ENCODE assay signal across 14 cellular contexts in genomic region chr3:156678216-156678615, GRCh38. TPM values are rescaled to one million over a fixed set of nuclear protein-coding genes. Genes with fewer than 3 reads are reported as not detected.
A peak's percentile ranks its signal among the peaks of the same experiment; 100 is the strongest.
DNase-seq lines count a peak whose midpoint lies in the region; ATAC-seq and TF ChIP-seq lines count a peak whose summit lies in the region.
"Had no signal": no experiment of that assay in that cellular context is flagged by ENCODE, and none has a peak within 500 bp of the region (broad histone marks: within the 10 kb centered on the region; RNA-seq: fewer than 3 reads in every experiment).

No MANE protein-coding gene starts in this region.

- H2AFZ ChIP-seq in DND-41 (ENCODE audit: low read depth, low read length) (no peak overlapping the region), SU-DHL-6 (ENCODE audit: low read depth, low read length, severe bottlenecking) (no peak overlapping the region), fibroblast of lung (ENCODE audit: low read length) (no peak overlapping the region)

- H3K9me3 ChIP-seq in DND-41 (ENCODE audit: insufficient read depth, low read length, severe bottlenecking) (no peaks in the 10 kb centered on the region), SU-DHL-6 (ENCODE audit: insufficient read depth, low read length) (no peaks in the 10 kb centered on the region), fibroblast of lung (ENCODE audit: control insufficient read depth, insufficient read depth, low read depth, low read length) (no peaks in the 10 kb centered on the region)
- H3K9me3 ChIP-seq: adrenal gland, Caco-2, MG63, mucosa of descending colon had no signal

- H3K4me2 ChIP-seq in DND-41 (ENCODE audit: insufficient read depth, low read length) (peak overlapping the region; percentile 28; the same call in 1 of the 2 replicates), SU-DHL-6 (ENCODE audit: low read depth, low read length, poor library complexity, severe bottlenecking) (peak overlapping the region; percentile 96), fibroblast of lung (ENCODE audit: extremely low read depth, insufficient read depth, low read length) (peak overlapping the region; percentile 0)

- H3K27ac ChIP-seq in DND-41 (ENCODE audit: low read length): no peak overlapping the region
- no peak overlapping the region for H3K27ac ChIP-seq in SU-DHL-6 (ENCODE audit: low read depth, low read length)
- H3K27ac ChIP-seq in fibroblast of lung (ENCODE audit: insufficient read depth, low read length): peak overlapping the region; percentile 0
- H3K27ac ChIP-seq: adrenal gland had no signal

- H4K20me1 ChIP-seq in DND-41 (ENCODE audit: insufficient read depth, low read length): peaks cover 33% of the 10 kb centered on the region
- H4K20me1 ChIP-seq in SU-DHL-6 (ENCODE audit: low read depth, low read length): peaks cover 76% of the 10 kb centered on the region
- H4K20me1 ChIP-seq in fibroblast of lung (ENCODE audit: control insufficient read depth, extremely low read depth, insufficient read depth, low read length): no peaks in the 10 kb centered on the region

- CTCF ChIA-PET in AG04449 (lab: Yijun Ruan, JAX): interaction anchor here (1.2 to 6.4 kb wide), 5 partner anchors 11 to 459 kb away, joined by 3 to 59 read pairs (median 16); no protein-coding TSS in a partner anchor

- POLR2A ChIA-PET in AG04449 (lab: Yijun Ruan, JAX): interaction anchor here (1.0 kb wide), 3 partner anchors 73 to 127 kb away, joined by 3 read pairs; partner anchors contain the start of gene SSR3

- H3K4me3 ChIP-seq in AG04449 (ENCODE audit: low read depth, low read length) (peak overlapping the region; percentile 6), DND-41 (ENCODE audit: low read depth in 1 of 2, low read length in 2 of 2) (no peak overlapping the region), SU-DHL-6 (ENCODE audit: insufficient read depth, low read length, poor library complexity, severe bottlenecking) (no peak overlapping the region), fibroblast of lung (replicated peaks in 1 of 4; ENCODE audit: control extremely low read depth in 1 of 4, insufficient read depth in 1 of 4, low read depth in 3 of 4, low read length in 4 of 4) (no peak overlapping the region)
- H3K4me3 ChIP-seq: mucosa of descending colon had no signal

- no peak for TF ChIP-seq CTCF in AG04449 (IDR thresholded peaks at IDR 0.05; ENCODE audit: insufficient read depth, low read length, missing control alignments)
- no peak for TF ChIP-seq CTCF in DND-41 (IDR thresholded peaks at IDR 0.05; ENCODE audit: borderline replicate concordance, extremely low read depth, low read length, poor library complexity, severe bottlenecking)
- TF ChIP-seq CTCF in SU-DHL-6 (IDR thresholded peaks at IDR 0.05; ENCODE audit: insufficient read depth, low read length, poor library complexity, severe bottlenecking): no peak
- TF ChIP-seq CTCF in fibroblast of lung (conservative IDR thresholded peaks at IDR 0.05 in 1 of 2, IDR thresholded peaks at IDR 0.05 in 1 of 2; ENCODE audit: low read depth in 1 of 2, low read length in 2 of 2): no peak
- no peak for TF ChIP-seq CTCF in GM13977 (IDR thresholded peaks at IDR 0.05; ENCODE audit: extremely low read depth, insufficient read depth, missing control alignments)

- peaks cover 39% of the 10 kb centered on the region for H3K36me3 ChIP-seq in DND-41 (ENCODE audit: insufficient read depth, low read length)
- H3K36me3 ChIP-seq in SU-DHL-6 (ENCODE audit: low read length): peaks cover 63% of the 10 kb centered on the region
- H3K36me3 ChIP-seq in fibroblast of lung (ENCODE audit: control insufficient read depth, insufficient read depth, low read length): peaks cover 5% of the 10 kb centered on the region

- H3F3A ChIP-seq in SU-DHL-6 (ENCODE audit: insufficient read depth): peaks cover 27% of the 10 kb centered on the region

- DNase-seq in AG04449 (ENCODE audit: low read depth, low spot score) (no peak), DND-41 (no peak), fibroblast of lung (ENCODE audit: low read depth in 2 of 2) (no peak), GM13977 (ENCODE audit: low spot score) (no peak), NCI-H524 (lab: John Stamatoyannopoulos, UW) (no peak), hypothalamus (lab: John Stamatoyannopoulos, UW) (no peak)
- DNase-seq: adrenal gland; Caco-2; MG63; mucosa of descending colon; stimulated activated CD8-positive, alpha-beta memory T cell treated with anti-CD3 and anti-CD28 coated beads, Interleukin-4, amount 100 ng/mL, for 48 hours had no signal

- H3K4me1 ChIP-seq in DND-41 (ENCODE audit: insufficient read depth, low read length) (peaks cover 41% of the 10 kb centered on the region), fibroblast of lung (ENCODE audit: control insufficient read depth, extremely low read depth, insufficient read depth, low read length) (peaks cover 15% of the 10 kb centered on the region)

- H3K9me2 ChIP-seq in SU-DHL-6 (replicated peaks; ENCODE audit: insufficient read depth, low read length): no peaks in the 10 kb centered on the region

- no peaks in the 10 kb centered on the region for H3K27me3 ChIP-seq in DND-41 (ENCODE audit: insufficient read depth, low read length, poor library complexity)
- H3K27me3 ChIP-seq in SU-DHL-6 (ENCODE audit: low read length): no peaks in the 10 kb centered on the region
- H3K27me3 ChIP-seq in fibroblast of lung (ENCODE audit: control insufficient read depth, insufficient read depth, low read length): no peaks in the 10 kb centered on the region
- H3K27me3 ChIP-seq: adrenal gland, MG63 had no signal

- in situ Hi-C loops in GM13977 (cut with MboI; ENCODE audit: low pct_unique_long_range_greater_than_20kb, low sequenced_read_pairs, unreplicated experiment): loop anchor here (10.0 kb wide), 1 partner anchor 457 kb away; no protein-coding TSS in a partner anchor

- H3K9ac ChIP-seq in DND-41 (ENCODE audit: low read depth, low read length) (no peak overlapping the region), SU-DHL-6 (ENCODE audit: low read length) (no peak overlapping the region), fibroblast of lung (ENCODE audit: insufficient read depth, low read length) (no peak overlapping the region)

- ATAC-seq in DND-41 (ENCODE audit: insufficient read depth, low read depth) (no peak), HG03108 (IDR thresholded peaks at IDR 0.05; ENCODE audit: unreplicated experiment) (no peak)
- ATAC-seq: activated CD4-positive, CD25-positive, alpha-beta regulatory T cell treated with anti-CD3 and anti-CD28 coated beads, Interleukin-2, amount 50 U/mL, for 24 hours; mucosa of descending colon had no signal

- H3K79me2 ChIP-seq in DND-41 (ENCODE audit: insufficient read depth, low read length) (peaks cover 81% of the 10 kb centered on the region), SU-DHL-6 (ENCODE audit: insufficient read depth, low read length) (peaks cover 88% of the 10 kb centered on the region), fibroblast of lung (ENCODE audit: control insufficient read depth, insufficient read depth, low read length) (peaks cover 88% of the 10 kb centered on the region)

RNA-seq across cellular contexts. Expression of gene TIPARP, which starts 3.8 kb away (rescaled TPM):
- total RNA-seq in fibroblast of lung: 15.9 and 22.1 TPM in 2 replicates
- polyA plus RNA-seq in fibroblast of lung: 8.6 and 11.8 TPM in 2 replicates
- polyA plus RNA-seq in fibroblast of lung (2012): 7.7 and 10.8 TPM in 2 replicates
- 5.3 and 9.9 TPM in 2 replicates for polyA minus RNA-seq in fibroblast of lung (ENCODE audit: low replicate concordance)

Comparison
In these comparisons a context has a peak if more than half of its experiments do, and no peak if none do; other contexts are left out.
1. H3K4me2 ChIP-seq: peak in every context shown above with its lines; median percentile 96 in SU-DHL-6; 28 in DND-41; 0 in fibroblast of lung.